In genomic region chr9:37210737-37211523, GRCh38 we compare ENCODE assay signal across 14 cellular contexts.
DNase-seq lines count a peak whose midpoint lies in the region; ATAC-seq, FAIRE-seq and TF ChIP-seq lines count a peak whose summit lies in the region.
"Had no signal": no experiment of that assay in that cellular context is flagged by ENCODE, and none has a peak within 500 bp of the region (broad histone marks: within the 10 kb centered on the region; RNA-seq: fewer than 3 reads in every experiment).

No MANE protein-coding gene starts in this region.

- POLR2A ChIA-PET in A673 (lab: Charles Lee; ENCODE audit: low non-redundant PET) = no interaction called here

- no peak for ATAC-seq in GM19023 (IDR thresholded peaks at IDR 0.05; ENCODE audit: unreplicated experiment)
- ATAC-seq: left colon had no signal

- 84% methylated on average over 3 of the region's 3 CpGs for WGBS in mesenchymal stem cell
- 83 to 88% methylated on average over 3 of the region's 3 CpGs for WGBS in tibial nerve, 2 donors

- H2BK15ac ChIP-seq in mesenchymal stem cell (ENCODE audit: low read depth, poor library complexity, severe bottlenecking) = no peak overlapping the region

- H4K91ac ChIP-seq in mesenchymal stem cell (ENCODE audit: low read length) = no peak overlapping the region

- H2AK5ac ChIP-seq in mesenchymal stem cell (ENCODE audit: low read length, severe bottlenecking) = no peak overlapping the region

- no peak overlapping the region for H2AFZ ChIP-seq in mesenchymal stem cell (ENCODE audit: low read depth, low read length)

- CTCF ChIA-PET in A673 (lab: Charles Lee) = no interaction called here

- H2BK5ac ChIP-seq in mesenchymal stem cell (ENCODE audit: low read depth, low read length, poor library complexity, severe bottlenecking) = no peak overlapping the region

- no peak overlapping the region for H3K4me2 ChIP-seq in mesenchymal stem cell (ENCODE audit: low read length, poor library complexity, severe bottlenecking)

- H3K9me3 ChIP-seq in A673 (ENCODE audit: low read depth, low read length, poor library complexity, severe bottlenecking) = no peaks in the 10 kb centered on the region
- no peaks in the 10 kb centered on the region for H3K9me3 ChIP-seq in SK-N-MC (ENCODE audit: low read depth, low read length)
- H3K9me3 ChIP-seq in mesenchymal stem cell (ENCODE audit: control insufficient read depth, low read length) = no peaks in the 10 kb centered on the region
- H3K9me3 ChIP-seq in tibial nerve = no peaks in the 10 kb centered on the region
- H3K9me3 ChIP-seq: heart right ventricle had no signal

- intact Hi-C loops in A673 (cut with micrococcal nuclease; ENCODE audit: unreplicated experiment) = loop anchor here (10.0 kb wide), 1 partner anchor 126 kb away; no protein-coding TSS in a partner anchor

- H2BK12ac ChIP-seq in mesenchymal stem cell (ENCODE audit: low read length in 2 of 2) = no peak overlapping the region

- H3K36me3 ChIP-seq in A673 (ENCODE audit: insufficient read depth, low read length, poor library complexity, severe bottlenecking) (no peaks in the 10 kb centered on the region), SK-N-MC (ENCODE audit: insufficient read depth, low read length) (peaks cover 8% of the 10 kb centered on the region; the same call in 1 of the 2 replicates), mesenchymal stem cell (ENCODE audit: control insufficient read depth in 1 of 2, insufficient read depth in 2 of 2, low read depth in 1 of 2, low read length in 2 of 2) (peaks cover 9 to 11% of the 10 kb centered on the region in 2 experiments), tibial nerve (peaks cover 0 to 23% (median 0%) of the 10 kb centered on the region in 3 donors)

- no peak overlapping the region for H3K23ac ChIP-seq in mesenchymal stem cell (ENCODE audit: low read length in 2 of 2)

- H3K4me1 ChIP-seq in A673 (ENCODE audit: insufficient read depth, low read length, poor library complexity, severe bottlenecking) (peaks cover 43% of the 10 kb centered on the region), mesenchymal stem cell (ENCODE audit: control insufficient read depth, insufficient read depth, low read depth, low read length) (no peaks in the 10 kb centered on the region), tibial nerve (peaks cover 0 to 4% (median 0%) of the 10 kb centered on the region in 4 donors)

- DNase-seq in A673 (ENCODE audit: low spot score) (no peak), GM12892 (ENCODE audit: insufficient read length) (no peak), SK-N-MC (ENCODE audit: low read depth, low spot score) (no peak), fibroblast of villous mesenchyme (ENCODE audit: low read depth) (peak; percentile 28), mesenchymal stem cell (no peak), tibial nerve (ENCODE audit: low spot score in 2 of 2) (no peak)
- DNase-seq in effector CD4-positive, alpha-beta T cell = no peak
- DNase-seq: amniotic stem cell; heart right ventricle; left colon; posterior cingulate gyrus; stimulated activated CD4-positive, alpha-beta T cell treated with anti-CD3 and anti-CD28 coated beads, Interleukin-12 subunit alpha, Interleukin-12 subunit beta, amount 100 ng/mL, for 4 hours had no signal

- no peak overlapping the region for H3K4ac ChIP-seq in mesenchymal stem cell (ENCODE audit: low read depth in 1 of 2, low read length in 2 of 2)

- no peak overlapping the region for H3K14ac ChIP-seq in mesenchymal stem cell (ENCODE audit: low read length in 2 of 2)

- no peak overlapping the region for H3K18ac ChIP-seq in mesenchymal stem cell (ENCODE audit: low read depth in 1 of 2, low read length in 2 of 2)

- no TSS peak for BruUV-seq in A673 (replicated peaks; lab: Mats Ljungman, UMichigan)

- H3K27ac ChIP-seq in A673 (ENCODE audit: low read depth, low read length, poor library complexity, severe bottlenecking) (peak overlapping the region; percentile 39), SK-N-MC (peak overlapping the region; percentile 53), mesenchymal stem cell (ENCODE audit: low read length, poor library complexity, severe bottlenecking) (no peak overlapping the region), tibial nerve (no peak overlapping the region)
- H3K27ac ChIP-seq: heart right ventricle had no signal

- peak; percentile 53 for FAIRE-seq in GM12892 (lab: Jason Lieb, UNC)
- FAIRE-seq: TTC549 had no signal

- no peak overlapping the region for H4K8ac ChIP-seq in mesenchymal stem cell (ENCODE audit: low read length)

- no peaks in the 10 kb centered on the region for H3K27me3 ChIP-seq in A673 (replicated peaks; ENCODE audit: insufficient read depth, low read depth, low read length, poor library complexity)
- no peaks in the 10 kb centered on the region for H3K27me3 ChIP-seq in mesenchymal stem cell (ENCODE audit: control insufficient read depth in 1 of 2, insufficient read depth in 1 of 2, low read length in 2 of 2)
- H3K27me3 ChIP-seq in tibial nerve = no peaks in the 10 kb centered on the region
- H3K27me3 ChIP-seq: heart right ventricle had no signal

- TF ChIP-seq EP300 in tibial nerve (IDR thresholded peaks at IDR 0.05) = no peak

- TF ChIP-seq POLR2A in GM12892 (IDR thresholded peaks at IDR 0.05; ENCODE audit: low read depth, low read length) (no peak), tibial nerve (IDR thresholded peaks at IDR 0.05) (no peak)

- TF ChIP-seq CTCF in A673 (conservative IDR thresholded peaks at IDR 0.05; ENCODE audit: low read depth, low read length) = no peak
- TF ChIP-seq CTCF in fibroblast of villous mesenchyme (IDR thresholded peaks at IDR 0.05; ENCODE audit: insufficient read depth, low read depth, low read length) = no peak
- TF ChIP-seq CTCF in tibial nerve (IDR thresholded peaks at IDR 0.05) = no peak

- no peak overlapping the region for H2BK120ac ChIP-seq in mesenchymal stem cell (ENCODE audit: low read depth, low read length)

- H3K79me1 ChIP-seq in mesenchymal stem cell (replicated peaks; ENCODE audit: low read length, poor library complexity, severe bottlenecking) = peaks cover 14% of the 10 kb centered on the region

- H3K9ac ChIP-seq in SK-N-MC (ENCODE audit: insufficient read length) = no peak overlapping the region
- no peak overlapping the region for H3K9ac ChIP-seq in mesenchymal stem cell (ENCODE audit: low read length)

- H3K4me3 ChIP-seq in A673 (ENCODE audit: low read depth, low read length, poor library complexity, severe bottlenecking) (no peak overlapping the region), SK-N-MC (no peak overlapping the region), fibroblast of villous mesenchyme (ENCODE audit: low read depth, low read length) (no peak overlapping the region), mesenchymal stem cell (ENCODE audit: insufficient read depth in 1 of 2, low read depth in 1 of 2, low read length in 2 of 2) (no peak overlapping the region), tibial nerve (no peak overlapping the region)
- H3K4me3 ChIP-seq: heart right ventricle had no signal

Comparison
In these comparisons a context has a peak if more than half of its experiments do, and no peak if none do; other contexts are left out.
1. H3K27ac ChIP-seq: peak in A673 (single experiment) and SK-N-MC (single experiment); none in mesenchymal stem cell (single experiment) and tibial nerve (0 of 4).